In genomic region chr3:111594205-111594604, GRCh38 we compare ENCODE assay signal across 8 cellular contexts.
DNase-seq lines count a peak whose midpoint lies in the region; ATAC-seq and TF ChIP-seq lines count a peak whose summit lies in the region.

No MANE protein-coding gene starts in this region.

- no peak overlapping the region for H3K4me3 ChIP-seq in epithelial cell of esophagus (ENCODE audit: low read length)

- TF ChIP-seq CTCF in AG09319 (IDR thresholded peaks at IDR 0.05; ENCODE audit: low read depth, low read length) (no peak), epithelial cell of esophagus (IDR thresholded peaks at IDR 0.05; ENCODE audit: insufficient read depth, low read depth, low read length, missing control alignments) (no peak)

- peak; percentile 80 for ATAC-seq in GM19397 (IDR thresholded peaks at IDR 0.05; ENCODE audit: unreplicated experiment)
- peak; percentile 42 for ATAC-seq in HG03469 (IDR thresholded peaks at IDR 0.05; ENCODE audit: unreplicated experiment)

- DNase-seq in AG09319 (ENCODE audit: extremely low read depth, low read depth) = peak; percentile 10
- DNase-seq in epithelial cell of esophagus (ENCODE audit: low read depth) = peak; percentile 89
- no peak for DNase-seq in cortex of kidney (lab: John Stamatoyannopoulos, UW)
- DNase-seq in DMS114 treated with DMSO at 0.1 percent for 48 hours (lab: John Stamatoyannopoulos, UW; ENCODE audit: unreplicated experiment) = no peak
- no peak for DNase-seq in NCI-H510A treated with DMSO at 0.1 percent for 48 hours (lab: John Stamatoyannopoulos, UW)
- no peak for DNase-seq in activated gamma-delta T cell (lab: John Stamatoyannopoulos, UW)

Comparison
In these comparisons a context has a peak if more than half of its experiments do, and no peak if none do; other contexts are left out.
1. DNase-seq: peak in AG09319 (single experiment) and epithelial cell of esophagus (single experiment); none in cortex of kidney (single experiment), DMS114 treated with DMSO at 0.1 percent for 48 hours (single experiment), NCI-H510A treated with DMSO at 0.1 percent for 48 hours (single experiment) and activated gamma-delta T cell (single experiment).